Comparison of ENCODE assay signal across 8 cellular contexts in the genomic region with DNA sequence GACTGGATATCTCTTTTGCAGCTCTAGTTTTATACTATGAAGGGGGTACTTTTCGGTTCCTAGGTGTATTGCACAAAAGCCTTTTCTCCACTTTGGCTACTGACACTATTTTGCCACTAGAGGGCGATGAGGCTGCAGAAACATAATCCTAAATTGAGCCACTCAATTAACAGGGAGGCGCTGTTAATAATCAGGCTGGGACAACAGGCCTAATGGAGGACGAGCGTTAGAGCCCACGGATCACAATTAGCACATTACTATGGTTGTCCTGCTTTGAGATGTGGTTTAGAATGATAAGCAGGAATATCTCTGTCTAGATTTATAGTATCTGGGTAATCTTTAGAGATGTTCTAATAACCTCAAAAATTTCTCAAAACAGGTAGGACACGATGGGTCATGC.
A peak's percentile ranks its signal among the peaks of the same experiment; 100 is the strongest.
DNase-seq lines count a peak whose midpoint lies in the region; ATAC-seq lines count a peak whose summit lies in the region.

No MANE protein-coding gene starts in this region.

- DNase-seq in DMS79 treated with DMSO at 0.1 percent for 48 hours (lab: John Stamatoyannopoulos, UW), result peak; percentile 68
- peak in 49 of 76 experiments; percentile 0 to 81 (median 22) for DNase-seq in HUDEP-2 (lab: John Stamatoyannopoulos, UW; ENCODE audit: unreplicated experiment in 76 of 76)
- DNase-seq in NOMO-1 treated with DMSO at 0.1 percent for 48 hours (lab: John Stamatoyannopoulos, UW; ENCODE audit: unreplicated experiment), result peak; percentile 69
- DNase-seq in activated T-cell treated with anti-CD3 and anti-CD28 coated beads for 24 hours (ENCODE audit: low read depth), result peak; percentile 36
- DNase-seq in fibroblast of peridontal ligament (ENCODE audit: extremely low read depth), result peak; percentile 74
- peak; percentile 15 for DNase-seq in non-pigmented ciliary epithelial cell (ENCODE audit: low read depth)
- DNase-seq in GOT3 (lab: John Stamatoyannopoulos, UW), result no peak

- peak; percentile 51 for ATAC-seq in GM21423 (IDR thresholded peaks at IDR 0.05; ENCODE audit: unreplicated experiment)
